12 cellular contexts compared by ENCODE assay signal in the genomic region with DNA sequence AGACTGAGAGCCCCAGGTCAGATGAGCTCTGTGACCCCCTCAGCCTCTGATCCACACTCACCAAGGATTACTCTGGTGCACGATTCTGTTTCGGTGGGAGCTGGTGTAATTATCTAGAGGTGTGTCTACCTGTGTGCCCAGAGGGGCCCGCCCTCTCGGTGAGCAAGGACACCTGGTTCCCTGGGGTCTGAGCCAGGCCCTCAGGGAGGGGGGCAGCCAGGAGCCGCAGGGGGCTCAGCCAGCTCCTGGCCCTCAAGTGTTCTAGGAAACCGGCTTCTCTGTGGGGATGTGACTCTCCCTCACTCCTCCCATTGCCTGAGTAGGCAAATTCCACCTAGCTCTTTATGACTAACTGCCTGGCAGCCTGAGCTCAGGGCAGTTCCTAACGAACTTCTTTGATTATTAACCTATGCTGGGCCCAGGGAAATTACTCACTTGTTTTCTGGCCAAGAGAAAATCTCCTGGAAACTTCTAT. TPM values are rescaled to one million over a fixed set of nuclear protein-coding genes. Genes with fewer than 3 reads are reported as not detected.
DNase-seq lines count a peak whose midpoint lies in the region; ATAC-seq and TF ChIP-seq lines count a peak whose summit lies in the region.
"Had no signal": no experiment of that assay in that cellular context is flagged by ENCODE, and none has a peak within 500 bp of the region (broad histone marks: within the 10 kb centered on the region; RNA-seq: fewer than 3 reads in every experiment).

No MANE protein-coding gene starts in this region.

- no peak overlapping the region for H3K27ac ChIP-seq in cardiac muscle cell
- no peak overlapping the region for H3K27ac ChIP-seq in upper lobe of left lung
- H3K27ac ChIP-seq: BLaER1 treated with 17β-estradiol and CSF1 and Interleukin-3, amounts not matched to agents 10 nM and 100 nM; skin epidermis; thoracic aorta had no signal

- DNase-seq in cardiac muscle cell (ENCODE audit: low read depth in 1 of 2, low spot score in 1 of 2), result peak; percentile 25 to 62
- no peak for DNase-seq in left ventricle myocardium superior
- DNase-seq in amniotic stem cell (lab: John Stamatoyannopoulos, UW), result peak; percentile 9
- DNase-seq in iris pigment epithelial cell (ENCODE audit: low read depth), result peak; percentile 86
- peak; percentile 60 to 77 for DNase-seq in upper lobe of left lung
- no peak for DNase-seq in KG1 (lab: John Stamatoyannopoulos, UW)
- no peak for DNase-seq in inferior parietal cortex (ENCODE audit: extremely low spot score)
- DNase-seq: OCI-M1 had no signal

- no peak for TF ChIP-seq POLR2A in upper lobe of left lung (IDR thresholded peaks at IDR 0.05)

- intact Hi-C loops in left ventricle myocardium superior (cut with micrococcal nuclease), result no loop called here

- TF ChIP-seq CTCF in cardiac muscle cell (IDR thresholded peaks at IDR 0.05; ENCODE audit: low read depth, low read length), result no peak
- no peak for TF ChIP-seq CTCF in upper lobe of left lung (IDR thresholded peaks at IDR 0.05)

- H3K9me3 ChIP-seq in cardiac muscle cell (ENCODE audit: low read depth) (no peaks in the 10 kb centered on the region), upper lobe of left lung (no peaks in the 10 kb centered on the region)
- H3K9me3 ChIP-seq: thoracic aorta had no signal

- H3K4me3 ChIP-seq in cardiac muscle cell, result no peak overlapping the region
- H3K4me3 ChIP-seq in upper lobe of left lung, result no peak overlapping the region
- H3K4me3 ChIP-seq: BLaER1 treated with 17β-estradiol and CSF1 and Interleukin-3, amounts not matched to agents 10 nM and 100 nM; skin epidermis; thoracic aorta had no signal

- H3K27me3 ChIP-seq in cardiac muscle cell, result no peaks in the 10 kb centered on the region
- H3K27me3 ChIP-seq in upper lobe of left lung, result no peaks in the 10 kb centered on the region
- H3K27me3 ChIP-seq: BLaER1 treated with 17β-estradiol and CSF1 and Interleukin-3, amounts not matched to agents 10 nM and 100 nM had no signal

- 42% methylated on average over 7 of the region's 7 CpGs for WGBS in upper lobe of left lung, 2 donors

- ATAC-seq in left ventricle myocardium superior (no peak), upper lobe of left lung (ENCODE audit: low FRiP score in 2 of 2) (peak; percentile 62 to 81), GM18867 (IDR thresholded peaks at IDR 0.05; ENCODE audit: unreplicated experiment) (no peak)

- no peaks in the 10 kb centered on the region for H3K36me3 ChIP-seq in cardiac muscle cell
- no peaks in the 10 kb centered on the region for H3K36me3 ChIP-seq in upper lobe of left lung
- H3K36me3 ChIP-seq: thoracic aorta had no signal

- H3K4me1 ChIP-seq in cardiac muscle cell (ENCODE audit: low read depth) (no peaks in the 10 kb centered on the region), upper lobe of left lung (peaks cover 11 to 47% (median 22%) of the 10 kb centered on the region in 4 donors)

- TF ChIP-seq EP300 in upper lobe of left lung (IDR thresholded peaks at IDR 0.05), result no peak

RNA-seq across cellular contexts. Expression of a gene that starts 17.4 kb away (rescaled TPM):
- 20.9 and 38.2 TPM in 2 replicates for total RNA-seq in cardiac muscle cell
- 8.6 and 10.5 TPM in 2 replicates for polyA plus RNA-seq in cardiac muscle cell
- 22.3 TPM for total RNA-seq in left ventricle myocardium superior
- total RNA-seq in upper lobe of left lung, result 10 to 100 TPM; 25.5 to 45.1 (median 30.7) TPM

Comparison
In these comparisons a context has a peak if more than half of its experiments do, and no peak if none do; other contexts are left out.
1. DNase-seq: peak in cardiac muscle cell (2 of 2), amniotic stem cell (single experiment), iris pigment epithelial cell (single experiment) and upper lobe of left lung (2 of 2); none in left ventricle myocardium superior (single experiment), KG1 (single experiment) and inferior parietal cortex (single experiment).
2. ATAC-seq: peak in upper lobe of left lung (2 of 2); none in left ventricle myocardium superior (single experiment) and GM18867 (single experiment).